In the genomic region with DNA sequence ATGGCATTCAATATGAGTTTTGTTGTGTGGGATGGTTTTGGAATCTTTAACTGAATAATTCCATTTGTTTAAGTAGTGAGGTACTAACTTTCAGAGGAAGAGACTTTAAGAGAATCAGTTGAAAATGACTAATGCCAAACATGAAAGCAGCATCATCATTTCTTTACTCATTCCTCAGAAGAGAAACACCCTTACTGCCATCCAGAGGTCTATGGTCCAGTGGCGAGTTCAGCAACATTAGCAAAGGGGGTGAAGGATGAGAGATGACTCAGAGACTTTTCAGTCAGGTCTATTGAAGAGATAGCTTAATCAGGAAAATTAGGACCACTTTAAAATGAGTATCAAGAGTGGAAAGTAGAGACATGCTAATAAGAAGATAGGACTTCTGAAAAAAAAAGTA, we compare ENCODE assay signal across 12 cellular contexts.
A peak's percentile ranks its signal among the peaks of the same experiment; 100 is the strongest.
DNase-seq lines count a peak whose midpoint lies in the region; ATAC-seq and TF ChIP-seq lines count a peak whose summit lies in the region.
"Had no signal": no experiment of that assay in that cellular context is flagged by ENCODE, and none has a peak within 500 bp of the region (broad histone marks: within the 10 kb centered on the region; RNA-seq: fewer than 3 reads in every experiment).

No MANE protein-coding gene starts in this region.

- H3K9me3 ChIP-seq in MG63 (no peaks in the 10 kb centered on the region), stomach (no peaks in the 10 kb centered on the region), gastroesophageal sphincter (no peaks in the 10 kb centered on the region)

- intact Hi-C loops in stomach (cut with DNase I; ENCODE audit: low total_unique reads), result no loop called here

- H3K36me3 ChIP-seq in MG63 (no peaks in the 10 kb centered on the region), stomach (no peaks in the 10 kb centered on the region), gastroesophageal sphincter (no peaks in the 10 kb centered on the region)

- DNase-seq in MG63, result peak; percentile 10
- peak; percentile 45 for DNase-seq in myocyte (ENCODE audit: low read depth)
- DNase-seq in stomach, result no peak
- DNase-seq in KBM-7, result no peak
- DNase-seq: activated CD4-positive, CD25-positive, alpha-beta regulatory T cell treated with anti-CD3 and anti-CD28 coated beads, Interleukin-2, amount 50 U/mL, for 72 hours; activated naive CD4-positive, alpha-beta T cell treated with anti-CD3 and anti-CD28 coated beads, Interleukin-2, amount 10 ng/mL, durations not matched to agents 7 days and 5 days; NCI-H2081; nephron progenitor cell; RPMI8226 had no signal

- H3K27me3 ChIP-seq in MG63 (no peaks in the 10 kb centered on the region), stomach (no peaks in the 10 kb centered on the region), gastroesophageal sphincter (no peaks in the 10 kb centered on the region)

- in situ Hi-C loops in KBM-7 (cut with MboI; ENCODE audit: low pct_unique_long_range_greater_than_20kb, low sequenced_read_pairs), result no loop called here

- TF ChIP-seq EP300 in stomach (IDR thresholded peaks at IDR 0.05), result no peak
- TF ChIP-seq EP300 in gastroesophageal sphincter (IDR thresholded peaks at IDR 0.05), result no peak

- TF ChIP-seq POLR2A in stomach (IDR thresholded peaks at IDR 0.05), result no peak
- TF ChIP-seq POLR2A in gastroesophageal sphincter (IDR thresholded peaks at IDR 0.05), result no peak

- no peak overlapping the region for H3K4me3 ChIP-seq in MG63
- H3K4me3 ChIP-seq in stomach, result no peak overlapping the region
- no peak overlapping the region for H3K4me3 ChIP-seq in gastroesophageal sphincter

- 79 to 92% (median 86%) methylated on average over 1 of the region's 1 CpG for WGBS in stomach, 5 donors
- 86 to 100% methylated on average over 1 of the region's 1 CpG for WGBS in gastroesophageal sphincter (ENCODE audit: low coverage in 1 of 2), 2 donors

- H3K4me1 ChIP-seq in stomach (no peaks in the 10 kb centered on the region), gastroesophageal sphincter (no peaks in the 10 kb centered on the region)

- ATAC-seq in GM18868 (IDR thresholded peaks at IDR 0.05; ENCODE audit: unreplicated experiment), result peak; percentile 71
- peak; percentile 49 for ATAC-seq in HG02588 (IDR thresholded peaks at IDR 0.05; ENCODE audit: unreplicated experiment)
- no peak for ATAC-seq in gastroesophageal sphincter

- TF ChIP-seq CTCF in stomach (IDR thresholded peaks at IDR 0.05), result no peak
- TF ChIP-seq CTCF in gastroesophageal sphincter (IDR thresholded peaks at IDR 0.05), result no peak

- no peak overlapping the region for H3K27ac ChIP-seq in stomach
- no peak overlapping the region for H3K27ac ChIP-seq in gastroesophageal sphincter

Comparison
In these comparisons a context has a peak if more than half of its experiments do, and no peak if none do; other contexts are left out.
1. DNase-seq: peak in MG63 (single experiment) and myocyte (single experiment); none in stomach (single experiment) and KBM-7 (single experiment).